In genomic region chr2:23301151-23301550, GRCh38 we compare ENCODE assay signal across 21 cellular contexts.
"Had no signal": no experiment of that assay in that cellular context is flagged by ENCODE, and none has a peak within 500 bp of the region (broad histone marks: within the 10 kb centered on the region; RNA-seq: fewer than 3 reads in every experiment).

No MANE protein-coding gene starts in this region.

- H3K36me3 ChIP-seq: cardiac muscle cell, thyroid gland had no signal

- H3K27me3 ChIP-seq: cardiac muscle cell, thyroid gland had no signal

- H3K27ac Mint-ChIP-seq: activated naive CD8-positive, alpha-beta T cell treated with anti-CD3 and anti-CD28 coated beads, Interleukin-2, amount 10 ng/mL, durations not matched to agents 7 days and 5 days; dendritic cell treated with granulocyte-macrophage colony-stimulating factor and Interleukin-4, amounts not matched to agents 40 ng/mL and 50 ng/mL, for 4 days; nephron progenitor cell; stimulated activated naive CD8-positive, alpha-beta T cell treated with anti-CD3 and anti-CD28 coated beads, Interleukin-15, Interleukin-2, amounts not matched to agents 100 ng/mL and 50 ng/mL, for 24 hours; T-helper 1 cell treated with Interleukin-12 subunit alpha and Interleukin-12 subunit beta and Interleukin-4 antibody, amounts not matched to agents 30 μg/mL and 1 μg/mL, for 36 hours had no signal

- H3K9me3 Mint-ChIP-seq: dendritic cell treated with granulocyte-macrophage colony-stimulating factor and Interleukin-4, amounts not matched to agents 40 ng/mL and 50 ng/mL, for 4 days; nephron progenitor cell; stimulated activated naive CD8-positive, alpha-beta T cell treated with anti-CD3 and anti-CD28 coated beads, Interleukin-15, Interleukin-2, amounts not matched to agents 100 ng/mL and 50 ng/mL, for 24 hours; T-helper 1 cell treated with Interleukin-12 subunit alpha and Interleukin-12 subunit beta and Interleukin-4 antibody, amounts not matched to agents 30 μg/mL and 1 μg/mL, for 36 hours had no signal

- DNase-seq: activated CD4-positive, alpha-beta T cell treated with anti-CD3 and anti-CD28 coated beads for 4 hours; activated CD4-positive, alpha-beta T cell treated with anti-CD3 and anti-CD28 coated beads, Interleukin-2, amount 50 U/mL, for 48 hours; activated CD4-positive, CD25-positive, alpha-beta regulatory T cell; activated naive CD4-positive, alpha-beta T cell treated with Interleukin-2 at 50 U/mL for 16 hours; activated naive CD8-positive, alpha-beta T cell treated with anti-CD3 and anti-CD28 coated beads, Interleukin-2, amount 10 ng/mL, durations not matched to agents 7 days and 5 days; activated T-cell treated with anti-CD3 and anti-CD28 coated beads, Interleukin-2, amount 50 U/mL, for 48 hours; amygdala; effector CD4-positive, alpha-beta T cell; hippocampal formation; nephron progenitor cell; nucleus accumbens; right cardiac atrium; stimulated activated CD4-positive, alpha-beta T cell treated with anti-CD3 and anti-CD28 coated beads, Interleukin-12 subunit alpha, Interleukin-12 subunit beta, amount 100 ng/mL, for 4 hours; stimulated activated CD4-positive, alpha-beta T cell treated with anti-CD3 and anti-CD28 coated beads, Interleukin-4, amount 100 ng/mL, for 4 hours; substantia nigra; thyroid gland had no signal

- H3K9me3 ChIP-seq: thyroid gland had no signal

- H3K27me3 Mint-ChIP-seq: dendritic cell treated with granulocyte-macrophage colony-stimulating factor and Interleukin-4, amounts not matched to agents 40 ng/mL and 50 ng/mL, for 4 days had no signal

- H3K4me3 Mint-ChIP-seq: activated naive CD8-positive, alpha-beta T cell treated with anti-CD3 and anti-CD28 coated beads, Interleukin-2, amount 10 ng/mL, durations not matched to agents 7 days and 5 days; dendritic cell treated with granulocyte-macrophage colony-stimulating factor and Interleukin-4, amounts not matched to agents 40 ng/mL and 50 ng/mL, for 4 days; nephron progenitor cell; stimulated activated naive CD8-positive, alpha-beta T cell treated with anti-CD3 and anti-CD28 coated beads, Interleukin-15, Interleukin-2, amounts not matched to agents 100 ng/mL and 50 ng/mL, for 24 hours; T-helper 1 cell treated with Interleukin-12 subunit alpha and Interleukin-12 subunit beta and Interleukin-4 antibody, amounts not matched to agents 30 μg/mL and 1 μg/mL, for 36 hours had no signal

- ATAC-seq: right cardiac atrium had no signal

- H3K4me3 ChIP-seq: cardiac muscle cell, thyroid gland had no signal

- H3K9ac ChIP-seq: parathyroid adenoma had no signal

- H3K4me1 ChIP-seq: parathyroid adenoma, thyroid gland had no signal
